ENCODE assay signal across 13 cellular contexts in the genomic region with DNA sequence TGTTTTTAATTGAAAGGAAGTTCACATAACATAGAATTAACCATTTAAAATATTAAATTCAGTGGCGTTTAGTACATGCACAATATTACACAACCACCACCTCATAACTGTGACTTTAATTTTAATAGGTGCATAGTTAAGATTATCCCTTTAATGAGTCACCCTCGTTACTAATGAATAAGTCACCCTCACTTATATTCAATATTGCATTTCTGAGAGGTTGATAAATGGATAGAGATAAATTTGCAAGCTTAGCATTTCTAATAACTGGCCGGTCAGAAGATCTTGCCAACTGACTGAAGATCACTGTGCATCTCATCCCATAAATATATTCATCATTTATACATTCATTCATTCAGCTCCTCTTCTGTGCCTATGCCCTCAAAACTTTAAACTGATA.
"Had no signal": no experiment of that assay in that cellular context is flagged by ENCODE, and none has a peak within 500 bp of the region (broad histone marks: within the 10 kb centered on the region; RNA-seq: fewer than 3 reads in every experiment).

No MANE protein-coding gene starts in this region.

- H2AFZ ChIP-seq: parathyroid adenoma had no signal

- H3K4me1 ChIP-seq: colonic mucosa had no signal

- ATAC-seq: activated T-cell treated with anti-CD3 and anti-CD28 coated beads, Interleukin-2, amount 50 U/mL, for 4 hours had no signal

- DNase-seq: activated CD4-positive, alpha-beta T cell treated with anti-CD3 and anti-CD28 coated beads, Interleukin-2, amount 50 U/mL, for 1 hour; activated CD8-positive, alpha-beta memory T cell treated with anti-CD3 and anti-CD28 coated beads, Interleukin-2, amount 50 U/mL, for 4 hours; activated naive CD4-positive, alpha-beta T cell treated with anti-CD3 and anti-CD28 coated beads for 36 hours; activated T-cell treated with anti-CD3 and anti-CD28 coated beads, Interleukin-2, amount 50 U/mL, for 4 hours; brain microvascular endothelial cell; mesenchymal stem cell; naive B cell; stimulated activated CD4-positive, alpha-beta T cell treated with anti-CD3 and anti-CD28 coated beads, Interleukin-2, amount 100 ng/mL, for 24 hours; stimulated activated naive CD4-positive, alpha-beta T cell treated with Interleukin-2 at 50 U/mL for 16 hours had no signal

- H3K9me3 ChIP-seq: colonic mucosa, mucosa of descending colon, thyroid gland had no signal

- H3K9ac ChIP-seq: parathyroid adenoma had no signal

- H3K4me3 ChIP-seq: colonic mucosa, mucosa of descending colon, thyroid gland had no signal

- H3K27me3 ChIP-seq: brain microvascular endothelial cell, colonic mucosa, thyroid gland had no signal

- H3K27ac ChIP-seq: brain microvascular endothelial cell, colonic mucosa, parathyroid adenoma, thyroid gland had no signal

- H3K79me2 ChIP-seq: parathyroid adenoma had no signal

- H3K36me3 ChIP-seq: brain microvascular endothelial cell, colonic mucosa, thyroid gland had no signal
